In genomic region chr6:31897612-31898199, GRCh38 we compare ENCODE assay signal across 7 cellular contexts. TPM values are rescaled to one million over a fixed set of nuclear protein-coding genes. Genes with fewer than 3 reads are reported as not detected.
DNase-seq lines count a peak whose midpoint lies in the region; ATAC-seq and TF ChIP-seq lines count a peak whose summit lies in the region.

TSS of gene EHMT2 (minus strand) at chr6:31897698. CDS start at chr6:31897677, 21 bp downstream.

- DNase-seq in NCI-H510A (lab: John Stamatoyannopoulos, UW) = peak; percentile 92
- DNase-seq in activated CD4-positive, alpha-beta T cell treated with anti-CD3 and anti-CD28 coated beads for 24 hours (ENCODE audit: low read depth in 2 of 2) = peak; percentile 76 to 79
- no peak for DNase-seq in chondrocyte (ENCODE audit: low spot score)
- DNase-seq in kidney tubule cell (ENCODE audit: low spot score) = peak; percentile 87
- DNase-seq in stimulated activated CD4-positive, alpha-beta T cell treated with anti-CD3 and anti-CD28 coated beads, Interleukin-1b, Interleukin-23, amount 100 ng/mL, for 1 hour (ENCODE audit: low read depth in 2 of 2) = peak; percentile 50 to 72

- peak within 1 kb of the TSS; percentile 91 for H3K27ac Mint-ChIP-seq in chondrocyte (ENCODE audit: unreplicated experiment)

- peaks cover 30% of the 10 kb centered on the region for H3K4me1 Mint-ChIP-seq in chondrocyte (ENCODE audit: low read depth)

- H3K9me3 Mint-ChIP-seq in chondrocyte (ENCODE audit: low read depth) = no peaks in the 10 kb centered on the region

- ATAC-seq in GM18499 (IDR thresholded peaks at IDR 0.05; ENCODE audit: insufficient read depth, unreplicated experiment) = peak; percentile 39
- peak; percentile 42 for ATAC-seq in HG03196 (IDR thresholded peaks at IDR 0.05; ENCODE audit: unreplicated experiment)

- H3K36me3 Mint-ChIP-seq in chondrocyte (ENCODE audit: low read depth) = peaks cover 1% of the 10 kb centered on the region

- peak within 1 kb of the TSS; percentile 96 for H3K4me3 Mint-ChIP-seq in chondrocyte (ENCODE audit: unreplicated experiment)

- no peak for TF ChIP-seq CTCF in chondrocyte (IDR thresholded peaks at IDR 0.05)

- no peaks in the 10 kb centered on the region for H3K27me3 Mint-ChIP-seq in chondrocyte (ENCODE audit: low read depth)

RNA-seq across cellular contexts. Expression of gene EHMT2, which starts in this region (rescaled TPM):
- total RNA-seq in chondrocyte = 37.7 to 53.0 TPM (median 40.0 TPM) in 3 replicates
